ENCODE assay signal across 17 cellular contexts in the genomic region with DNA sequence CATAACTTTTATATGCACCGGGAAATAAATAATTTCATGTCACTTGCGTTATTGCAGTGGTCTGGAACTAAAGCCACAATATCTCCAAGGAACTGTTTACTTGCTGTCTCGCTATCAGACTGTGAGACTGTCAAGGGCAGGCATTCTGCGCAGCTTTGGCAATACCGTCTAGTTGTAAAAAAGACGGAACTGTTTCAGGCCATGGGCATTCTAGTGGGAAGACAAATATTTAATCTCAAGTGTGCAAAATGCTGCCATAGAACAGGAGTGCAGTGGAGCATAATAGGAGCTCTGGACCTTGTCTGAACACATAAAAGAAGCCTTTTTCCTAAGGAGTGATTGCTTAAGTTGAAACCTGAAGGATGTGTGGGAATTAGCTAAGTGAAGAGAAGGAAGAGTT. TPM values are rescaled to one million over a fixed set of nuclear protein-coding genes. Genes with fewer than 3 reads are reported as not detected.
DNase-seq lines count a peak whose midpoint lies in the region; ATAC-seq and TF ChIP-seq lines count a peak whose summit lies in the region.
"Had no signal": no experiment of that assay in that cellular context is flagged by ENCODE, and none has a peak within 500 bp of the region (broad histone marks: within the 10 kb centered on the region; RNA-seq: fewer than 3 reads in every experiment).

No MANE protein-coding gene starts in this region.

- H3K27me3 ChIP-seq in left lung (no peaks in the 10 kb centered on the region), aorta (ENCODE audit: control insufficient read depth in 1 of 2, insufficient read depth in 2 of 2, low read length in 1 of 2) (no peaks in the 10 kb centered on the region), WERI-Rb-1 (ENCODE audit: insufficient read depth, low read depth, severe bottlenecking) (no peaks in the 10 kb centered on the region)
- H3K27me3 ChIP-seq: ascending aorta, esophagus squamous epithelium, heart right ventricle had no signal

- in situ Hi-C loops in Caki2 (cut with HindIII; ENCODE audit: low pct_unique_long_range_greater_than_20kb, low sequenced_read_pairs) = no loop called here

- H3K9me3 ChIP-seq in left lung (no peaks in the 10 kb centered on the region), aorta (ENCODE audit: control insufficient read depth, low read length) (no peaks in the 10 kb centered on the region), WERI-Rb-1 (ENCODE audit: severe bottlenecking) (no peaks in the 10 kb centered on the region)
- H3K9me3 ChIP-seq: ascending aorta, esophagus squamous epithelium had no signal

- TF ChIP-seq CTCF in left lung (IDR thresholded peaks at IDR 0.05) (no peak), WERI-Rb-1 (IDR thresholded peaks at IDR 0.05; ENCODE audit: low read depth, low read length) (no peak)

- DNase-seq in NCI-H510A treated with DMSO at 0.1 percent for 48 hours (lab: John Stamatoyannopoulos, UW) (peak; percentile 70), NCI-H510A (lab: John Stamatoyannopoulos, UW) (no peak), Caki2 (ENCODE audit: low read depth) (peak; percentile 88), T-cell (no peak), left lung (no peak), amygdala (lab: John Stamatoyannopoulos, UW) (no peak), aorta (no peak), WERI-Rb-1 (no peak)
- DNase-seq: activated CD4-positive, alpha-beta T cell treated with anti-CD3 and anti-CD28 coated beads for 1 hour; Calu3; esophagus squamous epithelium; heart right ventricle; NCI-H187 treated with DMSO at 0.1 percent for 48 hours; NCI-H748 treated with DMSO at 0.1 percent for 48 hours had no signal

- H3K4me3 ChIP-seq in left lung = no peak overlapping the region
- no peak overlapping the region for H3K4me3 ChIP-seq in aorta (ENCODE audit: low read length in 2 of 2)
- H3K4me3 ChIP-seq in WERI-Rb-1 (ENCODE audit: low read depth, low read length) = no peak overlapping the region
- H3K4me3 ChIP-seq: ascending aorta, esophagus squamous epithelium, heart right ventricle had no signal

- H3K4me1 ChIP-seq in left lung = peaks cover 28 to 30% of the 10 kb centered on the region in 2 donors
- no peaks in the 10 kb centered on the region for H3K4me1 ChIP-seq in aorta (ENCODE audit: control insufficient read depth in 1 of 2, insufficient read depth in 2 of 2, low read length in 2 of 2)

- H3K4me3 Mint-ChIP-seq in T-cell = peak overlapping the region in 1 of 3 donors; percentile 77
- H3K4me3 Mint-ChIP-seq: dendritic cell treated with granulocyte-macrophage colony-stimulating factor and Interleukin-4, amounts not matched to agents 40 ng/mL and 50 ng/mL, for 4 days had no signal

- peak overlapping the region; percentile 98 for H3K27ac Mint-ChIP-seq in T-cell
- H3K27ac Mint-ChIP-seq: dendritic cell treated with granulocyte-macrophage colony-stimulating factor and Interleukin-4, amounts not matched to agents 40 ng/mL and 50 ng/mL, for 4 days; progenitor cell of endocrine pancreas had no signal

- WGBS in aorta, 2 donors = 69 to 71% methylated on average over 6 of the region's 6 CpGs

- intact Hi-C loops in left lung (cut with DNase I) (no loop called here), aorta (cut with DNase I) (no loop called here)

- peaks cover 8% of the 10 kb centered on the region for H3K36me3 Mint-ChIP-seq in T-cell

- H3K27ac ChIP-seq in left lung (no peak overlapping the region), aorta (ENCODE audit: low read depth in 1 of 2, low read length in 2 of 2) (no peak overlapping the region), WERI-Rb-1 (no peak overlapping the region)
- H3K27ac ChIP-seq: ascending aorta had no signal

- peaks cover 84 to 88% (median 87%) of the 10 kb centered on the region in 3 donors for H3K4me1 Mint-ChIP-seq in T-cell

- POLR2A ChIA-PET in T-cell (lab: Charles Lee) = no interaction called here

- no peaks in the 10 kb centered on the region for H3K9me3 Mint-ChIP-seq in T-cell
- H3K9me3 Mint-ChIP-seq: dendritic cell treated with granulocyte-macrophage colony-stimulating factor and Interleukin-4, amounts not matched to agents 40 ng/mL and 50 ng/mL, for 4 days had no signal

- no peaks in the 10 kb centered on the region for H3K27me3 Mint-ChIP-seq in T-cell
- H3K27me3 Mint-ChIP-seq: dendritic cell treated with granulocyte-macrophage colony-stimulating factor and Interleukin-4, amounts not matched to agents 40 ng/mL and 50 ng/mL, for 4 days; progenitor cell of endocrine pancreas had no signal

- ATAC-seq in T-cell (replicated peaks in 1 of 4) = no peak
- ATAC-seq in left lung = peak; percentile 54
- ATAC-seq in aorta (ENCODE audit: low FRiP score) = no peak
- ATAC-seq: heart right ventricle had no signal

- CTCF ChIA-PET in T-cell (lab: Charles Lee) = interaction anchor here in 1 of 2 donors (0.6 kb wide), 1 partner anchor 26 kb away, joined by 3 read pairs; no protein-coding TSS in a partner anchor

- H3K36me3 ChIP-seq in left lung = no peaks in the 10 kb centered on the region
- H3K36me3 ChIP-seq in aorta (ENCODE audit: control insufficient read depth in 1 of 2, insufficient read depth in 2 of 2, low read length in 1 of 2) = no peaks in the 10 kb centered on the region
- H3K36me3 ChIP-seq in WERI-Rb-1 = no peaks in the 10 kb centered on the region
- H3K36me3 ChIP-seq: ascending aorta, esophagus squamous epithelium, heart right ventricle had no signal

RNA-seq across cellular contexts. Expression of gene PACS1, which starts 53.8 kb away (rescaled TPM):
- 4.2 and 15.9 TPM in 2 replicates for total RNA-seq in Caki2 (2014; rRNA removed; shearing (Covaris generic); ENCODE audit: low replicate concordance)
- total RNA-seq in T-cell = 100 to 1,000 TPM; 222 to 268 (median 236) TPM
- 10 to 100 TPM; 53.7 to 54.7 TPM for total RNA-seq in left lung
- 100 to 1,000 TPM in 1 of 2 donors, 10 to 100 TPM in 1; 85.7 to 119 TPM for total RNA-seq in aorta
- 10 to 100 TPM; 16.2 to 32.5 TPM for polyA plus RNA-seq in aorta

Comparison
In these comparisons a context has a peak if more than half of its experiments do, and no peak if none do; other contexts are left out.
1. DNase-seq: peak in NCI-H510A treated with DMSO at 0.1 percent for 48 hours (single experiment) and Caki2 (single experiment); none in NCI-H510A (single experiment), T-cell (0 of 34), left lung (0 of 2), amygdala (0 of 56), aorta (0 of 2) and WERI-Rb-1 (single experiment).